Comparison of ENCODE assay signal across 24 cellular contexts in genomic region chr14:63229330-63230059, GRCh38. TPM values are rescaled to one million over a fixed set of nuclear protein-coding genes. Genes with fewer than 3 reads are reported as not detected.
"Had no signal": no experiment of that assay in that cellular context is flagged by ENCODE, and none has a peak within 500 bp of the region (broad histone marks: within the 10 kb centered on the region; RNA-seq: fewer than 3 reads in every experiment).

No MANE protein-coding gene starts in this region.

- H3K36me3 ChIP-seq: adrenal gland, neutrophil, spleen, thoracic aorta, vagina had no signal

- ATAC-seq: activated T-helper 17 cell treated with anti-CD3 and anti-CD28 coated beads, Interleukin-2, amount 50 U/mL, for 72 hours; WTC11 had no signal

- H3K79me2 ChIP-seq: parathyroid adenoma had no signal

- H3K27me3 ChIP-seq: adrenal gland, neutrophil, spleen, vagina had no signal

- H3K9me3 ChIP-seq: adrenal gland, neutrophil, thoracic aorta, vagina had no signal

- FAIRE-seq: astrocyte, colon had no signal

- H3K4me1 ChIP-seq: adrenal gland, parathyroid adenoma, spleen, vagina had no signal

- H3K27ac ChIP-seq: adrenal gland, epithelial cell of prostate, neutrophil, parathyroid adenoma, spleen, thoracic aorta, vagina had no signal

- H3K4me3 ChIP-seq: adrenal gland, spleen, thoracic aorta, vagina had no signal

- H2AFZ ChIP-seq: parathyroid adenoma had no signal

- H3K9ac ChIP-seq: parathyroid adenoma had no signal

- DNase-seq: activated CD4-positive, alpha-beta T cell treated with anti-CD3 and anti-CD28 coated beads, Interleukin-2, amount 50 U/mL, for 4 hours; activated CD8-positive, alpha-beta memory T cell treated with anti-CD3 and anti-CD28 coated beads for 24 hours; activated CD8-positive, alpha-beta memory T cell treated with anti-CD3 and anti-CD28 coated beads, Interleukin-2, amount 50 U/mL, for 4 hours; activated naive CD4-positive, alpha-beta T cell; activated T-cell treated with anti-CD3 and anti-CD28 coated beads, Interleukin-2, amount 50 U/mL, for 24 hours; foreskin fibroblast; hippocampal formation; kidney glomerular epithelial cell; spleen; stimulated activated CD4-positive, alpha-beta T cell treated with anti-CD3 and anti-CD28 coated beads, Interleukin-4, amount 100 ng/mL, for 1 hour; stimulated activated naive CD4-positive, alpha-beta T cell; T-helper 9 cell had no signal

RNA-seq across cellular contexts. Expression of gene RHOJ, which starts 25.3 kb away (rescaled TPM):
- total RNA-seq: activated T-helper 17 cell treated with anti-CD3 and anti-CD28 coated beads, Interleukin-2, amount 50 U/mL, for 72 hours; myocyte; T-helper 1 cell treated with Interleukin-12 subunit alpha and Interleukin-12 subunit beta and Interleukin-4 antibody, amounts not matched to agents 30 ng/mL and 1 ng/mL, for 36 hours had no signal
